In genomic region chr17:75692976-75693375, GRCh38 we compare ENCODE assay signal across 13 cellular contexts. TPM values are rescaled to one million over a fixed set of nuclear protein-coding genes. Genes with fewer than 3 reads are reported as not detected.
A peak's percentile ranks its signal among the peaks of the same experiment; 100 is the strongest.
DNase-seq lines count a peak whose midpoint lies in the region; ATAC-seq and TF ChIP-seq lines count a peak whose summit lies in the region.
"Had no signal": no experiment of that assay in that cellular context is flagged by ENCODE, and none has a peak within 500 bp of the region (broad histone marks: within the 10 kb centered on the region; RNA-seq: fewer than 3 reads in every experiment).

No MANE protein-coding gene starts in this region.

- peak overlapping the region in 2 of 3 experiments; percentile 96 to 97; a peak in 2 of 7 replicates for H3K27ac Mint-ChIP-seq in H9
- H3K27ac Mint-ChIP-seq: activated naive CD4-positive, alpha-beta T cell treated with anti-CD3 and anti-CD28 coated beads, Interleukin-2, amount 50 U/mL, for 24 hours had no signal

- no peak overlapping the region for H3K4me3 Mint-ChIP-seq in H9
- H3K4me3 Mint-ChIP-seq: activated naive CD4-positive, alpha-beta T cell treated with anti-CD3 and anti-CD28 coated beads, Interleukin-2, amount 50 U/mL, for 24 hours; CD4-positive, CD25-positive, alpha-beta regulatory T cell had no signal

- H3K4ac ChIP-seq in H9 (ENCODE audit: low read depth, low read length), result no peak overlapping the region

- H3K36me3 ChIP-seq in iPS-20b (ENCODE audit: insufficient read depth, low read depth, low read length) (peaks cover 52% of the 10 kb centered on the region), skeletal muscle tissue (ENCODE audit: control insufficient read depth in 3 of 3, insufficient read depth in 3 of 3, low read length in 3 of 3) (peaks cover 4 to 16% (median 8%) of the 10 kb centered on the region in 3 donors), MG63 (peaks cover 56% of the 10 kb centered on the region)

- no peak overlapping the region for H3K9ac ChIP-seq in H9 (ENCODE audit: extremely low read depth, insufficient read length, low read length)
- peak overlapping the region; percentile 60; the same call in 1 of the 2 replicates for H3K9ac ChIP-seq in iPS-20b (ENCODE audit: low read depth, low read length)
- H3K9ac ChIP-seq in skeletal muscle tissue (ENCODE audit: low read depth in 1 of 3, low read length in 3 of 3), result peak overlapping the region; percentile 23 to 38 (median 25)

- H3K4me1 Mint-ChIP-seq in H9, result peaks cover 33 to 46% of the 10 kb centered on the region in 2 experiments

- no peak overlapping the region for H3K14ac ChIP-seq in H9 (ENCODE audit: insufficient read depth, low read length)

- H3K4me3 ChIP-seq in iPS-20b (ENCODE audit: low read length), result no peak overlapping the region
- no peak overlapping the region for H3K4me3 ChIP-seq in skeletal muscle tissue (ENCODE audit: low read length in 3 of 3)
- no peak overlapping the region for H3K4me3 ChIP-seq in MG63

- no peak overlapping the region for H3K23ac ChIP-seq in H9 (ENCODE audit: insufficient read length, low read depth, low read length)

- H4K20me1 ChIP-seq in H9 (ENCODE audit: control insufficient read depth, insufficient read depth, insufficient read length), result no peaks in the 10 kb centered on the region

- H2BK20ac ChIP-seq in H9 (ENCODE audit: low read depth, low read length, poor library complexity, severe bottlenecking), result no peak overlapping the region

- H3K9me3 ChIP-seq in H9 (ENCODE audit: control insufficient read depth, low read depth, low read length), result no peaks in the 10 kb centered on the region
- no peaks in the 10 kb centered on the region for H3K9me3 ChIP-seq in iPS-20b (ENCODE audit: insufficient read depth, low read depth, low read length)
- H3K9me3 ChIP-seq in skeletal muscle tissue (ENCODE audit: control insufficient read depth in 3 of 3, low read length in 3 of 3), result no peaks in the 10 kb centered on the region
- H3K9me3 ChIP-seq in MG63, result no peaks in the 10 kb centered on the region

- H4K91ac ChIP-seq in H9 (ENCODE audit: insufficient read length, low read depth, low read length), result no peak overlapping the region

- no peak overlapping the region for H2AFZ ChIP-seq in H9 (ENCODE audit: low read length)

- no peak overlapping the region for H3K4me2 ChIP-seq in H9 (ENCODE audit: insufficient read depth, insufficient read length, low read length)

- H3K79me1 ChIP-seq in H9 (ENCODE audit: insufficient read depth, low read depth, low read length, poor library complexity, severe bottlenecking), result no peaks in the 10 kb centered on the region

- H2BK120ac ChIP-seq in H9 (ENCODE audit: low read depth, low read length, poor library complexity, severe bottlenecking), result no peak overlapping the region

- ATAC-seq in HG02870 (IDR thresholded peaks at IDR 0.05; ENCODE audit: unreplicated experiment), result no peak
- no peak for ATAC-seq in esophagus mucosa

- H3T11ph ChIP-seq in H9 (ENCODE audit: low read length), result no peak overlapping the region

- H3K36me3 Mint-ChIP-seq in H9 (ENCODE audit: insufficient read depth in 1 of 3, low read depth in 3 of 3), result peaks cover 9 to 37% (median 21%) of the 10 kb centered on the region in 3 experiments; a peak in 6 of 7 replicates

- no peak for TF ChIP-seq CTCF in H9 (conservative IDR thresholded peaks at IDR 0.05)

- H2AK5ac ChIP-seq in H9 (ENCODE audit: insufficient read length, low read length), result no peak overlapping the region

- no peak overlapping the region for H3K27ac ChIP-seq in H9 (ENCODE audit: insufficient read length, low read depth, low read length)
- H3K27ac ChIP-seq in angular gyrus (ENCODE audit: low read depth, low read length), result peak overlapping the region; percentile 98
- no peak overlapping the region for H3K27ac ChIP-seq in iPS-20b (ENCODE audit: low read length)
- H3K27ac ChIP-seq in skeletal muscle tissue (ENCODE audit: low read depth, low read length), result peak overlapping the region; percentile 72

- H3K23me2 ChIP-seq in H9 (ENCODE audit: insufficient read length, low read depth, low read length, poor library complexity, severe bottlenecking), result no peaks in the 10 kb centered on the region

- H3K4me1 ChIP-seq in H9 (ENCODE audit: insufficient read depth, low read length) (no peaks in the 10 kb centered on the region), iPS-20b (ENCODE audit: insufficient read depth, low read length) (peaks cover 19% of the 10 kb centered on the region; the same call in 1 of the 2 replicates), skeletal muscle tissue (ENCODE audit: control insufficient read depth in 3 of 3, insufficient read depth in 3 of 3, low read length in 3 of 3) (peaks cover 63 to 91% (median 81%) of the 10 kb centered on the region in 3 donors)

- H4K5ac ChIP-seq in H9 (ENCODE audit: insufficient read length, low read depth, low read length), result no peak overlapping the region

- no peak overlapping the region for H3K18ac ChIP-seq in H9 (ENCODE audit: insufficient read length, low read depth, low read length)

- H3K79me2 ChIP-seq in H9 (ENCODE audit: insufficient read depth, low read length), result no peaks in the 10 kb centered on the region

- no CpG with 5 or more reads among the region's 13 CpGs for WGBS in H9 (ENCODE audit: extremely low coverage, insufficient read length, low lambda C conversion rate)

- no peaks in the 10 kb centered on the region for H3K27me3 Mint-ChIP-seq in H9 (ENCODE audit: low read depth)
- H3K27me3 Mint-ChIP-seq: activated naive CD4-positive, alpha-beta T cell treated with anti-CD3 and anti-CD28 coated beads, Interleukin-2, amount 50 U/mL, for 24 hours; CD4-positive, CD25-positive, alpha-beta regulatory T cell had no signal

- H4K8ac ChIP-seq in H9 (replicated peaks; ENCODE audit: insufficient read length, low read depth, low read length), result no peak overlapping the region

- H3K27me3 ChIP-seq in H9 (ENCODE audit: insufficient read depth, low read length) (no peaks in the 10 kb centered on the region), iPS-20b (ENCODE audit: insufficient read depth, low read length) (no peaks in the 10 kb centered on the region), skeletal muscle tissue (ENCODE audit: control insufficient read depth in 3 of 3, insufficient read depth in 3 of 3, low read length in 3 of 3) (no peaks in the 10 kb centered on the region), MG63 (no peaks in the 10 kb centered on the region)

- H2BK12ac ChIP-seq in H9 (ENCODE audit: insufficient read length, low read depth, low read length), result no peak overlapping the region

- no peak overlapping the region for H2BK5ac ChIP-seq in H9 (ENCODE audit: insufficient read length, low read length)

- no peaks in the 10 kb centered on the region for H3K9me3 Mint-ChIP-seq in H9
- H3K9me3 Mint-ChIP-seq: activated naive CD4-positive, alpha-beta T cell treated with anti-CD3 and anti-CD28 coated beads, Interleukin-2, amount 50 U/mL, for 24 hours; CD4-positive, CD25-positive, alpha-beta regulatory T cell had no signal

- no peak overlapping the region for H2BK15ac ChIP-seq in H9 (ENCODE audit: low read depth, low read length)

- no peak for DNase-seq in H9
- no peak for DNase-seq in MG63
- no peak for DNase-seq in SK-N-DZ (ENCODE audit: low spot score)
- DNase-seq: activated CD4-positive, alpha-beta T cell treated with anti-CD3 and anti-CD28 coated beads, Interleukin-2, amount 50 U/mL, for 48 hours; CD4-positive, CD25-positive, alpha-beta regulatory T cell; effector CD8-positive, alpha-beta T cell; NCI-H187 had no signal

- no peak overlapping the region for H3K56ac ChIP-seq in H9 (ENCODE audit: insufficient read length, low read depth, low read length)

RNA-seq across cellular contexts. Expression of gene SAP30BP, which starts 25.8 kb away (rescaled TPM):
- total RNA-seq in H9 (2021) (82.6 and 89.7 TPM in 2 replicates), skeletal muscle tissue (36.5 TPM), esophagus mucosa (46.3 TPM)
- 105 and 108 TPM in 2 replicates for total RNA-seq in MG63 (2014; rRNA removed; shearing (Covaris generic); ENCODE audit: low replicate concordance)
- 64.3 and 73.1 TPM in 2 replicates for polyA plus RNA-seq in SK-N-DZ (2014; cell fraction: cytosol; rRNA removed)
- polyA plus RNA-seq in SK-N-DZ (2014; cell fraction: nucleus; rRNA removed), result 196 and 208 TPM in 2 replicates

RNA-seq across cellular contexts. Expression of gene RECQL5, which starts 26.0 kb away (rescaled TPM):
- total RNA-seq in H9 (2021) (40.0 and 40.1 TPM in 2 replicates), skeletal muscle tissue (11.0 TPM), esophagus mucosa (36.6 TPM)
- total RNA-seq in MG63 (2014; rRNA removed; shearing (Covaris generic); ENCODE audit: low replicate concordance), result 16.8 and 23.0 TPM in 2 replicates
- polyA plus RNA-seq in SK-N-DZ (2014; cell fraction: cytosol; rRNA removed), result 23.7 and 26.3 TPM in 2 replicates
- 82.8 and 109 TPM in 2 replicates for polyA plus RNA-seq in SK-N-DZ (2014; cell fraction: nucleus; rRNA removed)

RNA-seq across cellular contexts. Expression of gene ITGB4, which starts 28.3 kb away (rescaled TPM):
- total RNA-seq in H9 (2021) (3.9 and 5.3 TPM in 2 replicates), skeletal muscle tissue (3.1 TPM), esophagus mucosa (134 TPM)
- not detected in 2 replicates for total RNA-seq in MG63 (2014; rRNA removed; shearing (Covaris generic); ENCODE audit: low replicate concordance)
- 0.62 and 1.4 TPM in 2 replicates for polyA plus RNA-seq in SK-N-DZ (2014; cell fraction: cytosol; rRNA removed)
- polyA plus RNA-seq in SK-N-DZ (2014; cell fraction: nucleus; rRNA removed), result 0.23 and 0.32 TPM in 2 replicates
- total RNA-seq: CD4-positive, CD25-positive, alpha-beta regulatory T cell had no signal

RNA-seq across cellular contexts. Expression of gene SMIM5, which starts 59.7 kb away (rescaled TPM):
- total RNA-seq in H9 (2021) (0.20 and 0.24 TPM in 2 replicates), skeletal muscle tissue (3.7 TPM), esophagus mucosa (10.1 TPM)
- 0.69 TPM in 1 of 2 replicates, not detected in the other for total RNA-seq in MG63 (2014; rRNA removed; shearing (Covaris generic); ENCODE audit: low replicate concordance)
- not detected in 2 replicates for polyA plus RNA-seq in SK-N-DZ (2014; cell fraction: cytosol; rRNA removed)
- 0.14 TPM in 1 of 2 replicates, not detected in the other for polyA plus RNA-seq in SK-N-DZ (2014; cell fraction: nucleus; rRNA removed)

Comparison
In these comparisons a context has a peak if more than half of its experiments do, and no peak if none do; other contexts are left out.
1. H3K27ac ChIP-seq: peak in angular gyrus (single experiment) and skeletal muscle tissue (single experiment); none in H9 (single experiment) and iPS-20b (single experiment).
2. RNA of gene ITGB4, which starts 28.3 kb away (total RNA-seq): 134 TPM in esophagus mucosa (single experiment); 3.9 to 5.3 TPM in H9, 3.1 TPM in skeletal muscle tissue (single experiment) and not detected in MG63; every median in the first group is over 10 times any median in the second.